In the genomic region with DNA sequence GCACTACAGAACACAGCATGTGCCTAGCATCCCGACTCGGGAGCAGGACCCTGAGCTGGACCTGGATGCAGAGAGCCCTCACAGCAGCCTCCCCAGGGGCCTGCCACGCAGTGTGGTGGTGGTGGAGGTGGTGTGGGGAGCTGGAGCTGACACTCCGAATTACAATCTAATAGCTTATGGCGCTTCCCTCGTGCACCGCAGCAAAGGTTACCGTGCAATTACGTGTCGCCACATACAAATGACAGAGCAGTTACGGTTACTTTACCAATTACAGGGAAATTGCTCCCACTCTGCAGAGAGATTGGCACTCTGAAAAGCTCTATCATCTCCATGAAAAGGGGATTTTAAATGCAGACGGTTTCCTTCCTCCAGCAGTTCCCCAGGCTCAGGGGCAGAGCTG, we compare ENCODE assay signal across 19 cellular contexts.
"Had no signal": no experiment of that assay in that cellular context is flagged by ENCODE, and none has a peak within 500 bp of the region (broad histone marks: within the 10 kb centered on the region; RNA-seq: fewer than 3 reads in every experiment).

No MANE protein-coding gene starts in this region.

- H3K4me1 ChIP-seq: suprapubic skin, tibial artery, upper lobe of right lung had no signal

- H3K9ac ChIP-seq: neural progenitor cell had no signal

- H3K27ac ChIP-seq: heart left ventricle, left ventricle myocardium inferior, neural progenitor cell, ovary, skin epidermis, suprapubic skin, thoracic aorta, tibial artery, upper lobe of right lung had no signal

- DNase-seq: heart left ventricle; hypothalamus; islet precursor cell; left ventricle myocardium inferior; mesendoderm; naive B cell; ovary; right cardiac atrium; stimulated activated CD4-positive, alpha-beta T cell treated with anti-CD3 and anti-CD28 coated beads, Interleukin-4, amount 100 ng/mL, for 24 hours; stimulated activated naive CD4-positive, alpha-beta T cell; tibial artery; trophoblast cell; upper lobe of right lung had no signal

- ATAC-seq: heart left ventricle, right cardiac atrium, sciatic nerve, upper lobe of right lung had no signal

- H3K27me3 ChIP-seq: heart left ventricle, neural progenitor cell, ovary, suprapubic skin, tibial artery, upper lobe of right lung had no signal

- H2AFZ ChIP-seq: neural progenitor cell had no signal

- H3K4me3 ChIP-seq: heart left ventricle, left ventricle myocardium inferior, lung, neural progenitor cell, ovary, skin epidermis, suprapubic skin, thoracic aorta, tibial artery, upper lobe of right lung had no signal

- H3K36me3 ChIP-seq: heart left ventricle, left ventricle myocardium inferior, neural progenitor cell, ovary, suprapubic skin, thoracic aorta, tibial artery, upper lobe of right lung had no signal

- H3K4me2 ChIP-seq: neural progenitor cell had no signal

- H3K9me3 ChIP-seq: heart left ventricle, left ventricle myocardium inferior, ovary, suprapubic skin, thoracic aorta, tibial artery, upper lobe of right lung had no signal
